ENCODE assay signal across 35 cellular contexts in genomic region chr3:190496859-190497258, GRCh38. TPM values are rescaled to one million over a fixed set of nuclear protein-coding genes. Genes with fewer than 3 reads are reported as not detected.
"Had no signal": no experiment of that assay in that cellular context is flagged by ENCODE, and none has a peak within 500 bp of the region (broad histone marks: within the 10 kb centered on the region; RNA-seq: fewer than 3 reads in every experiment).

No MANE protein-coding gene starts in this region.

- H3K4me1 Mint-ChIP-seq: naive thymus-derived CD8-positive, alpha-beta T cell had no signal

- H3K27ac Mint-ChIP-seq: naive thymus-derived CD8-positive, alpha-beta T cell; nephron progenitor cell; stimulated activated naive CD8-positive, alpha-beta T cell treated with anti-CD3 and anti-CD28 coated beads, Interleukin-15, amount 100 ng/mL, for 72 hours had no signal

- H3K4me2 ChIP-seq: hepatocyte, smooth muscle cell had no signal

- DNase-seq: colonic mucosa; dermis blood vessel endothelial cell; effector memory CD4-positive, alpha-beta T cell; esophagus squamous epithelium; kidney; left ventricle myocardium superior; lower lobe of right lung; naive thymus-derived CD8-positive, alpha-beta T cell; nephron progenitor cell; occipital lobe; ovary; posterior cingulate gyrus; psoas muscle; right lobe of liver; stimulated activated CD4-positive, alpha-beta T cell treated with anti-CD3 and anti-CD28 coated beads, Interleukin-12 subunit alpha, Interleukin-12 subunit beta, amount 100 ng/mL, for 4 hours; stimulated activated CD4-positive, alpha-beta T cell treated with anti-CD3 and anti-CD28 coated beads, Interleukin-1b, Interleukin-23, amount 100 ng/mL, for 48 hours; stimulated activated CD4-positive, alpha-beta T cell treated with anti-CD3 and anti-CD28 coated beads, Interleukin-4, amount 100 ng/mL, for 1 hour; stimulated activated CD8-positive, alpha-beta memory T cell treated with anti-CD3 and anti-CD28 coated beads, Interleukin-4, amount 100 ng/mL, for 48 hours; stimulated activated naive CD4-positive, alpha-beta T cell; stimulated activated naive CD8-positive, alpha-beta T cell treated with anti-CD3 and anti-CD28 coated beads, Interleukin-15, amount 100 ng/mL, for 72 hours; transverse colon; upper lobe of right lung; uterus had no signal

- H3K4me1 ChIP-seq: colonic mucosa, esophagus squamous epithelium, lower lobe of right lung, right lobe of liver, suprapubic skin, transverse colon, upper lobe of right lung, uterus had no signal

- H3K27ac ChIP-seq: colonic mucosa, esophagus squamous epithelium, hepatocyte, lower lobe of right lung, ovary, right lobe of liver, suprapubic skin, transverse colon, upper lobe of right lung, uterus had no signal

- H3K79me2 ChIP-seq: hepatocyte had no signal

- H3K36me3 ChIP-seq: colonic mucosa, esophagus squamous epithelium, lower lobe of right lung, ovary, right lobe of liver, suprapubic skin, transverse colon, upper lobe of right lung, uterus had no signal

- H3K4me3 Mint-ChIP-seq: naive thymus-derived CD8-positive, alpha-beta T cell; nephron progenitor cell; stimulated activated naive CD8-positive, alpha-beta T cell treated with anti-CD3 and anti-CD28 coated beads, Interleukin-15, amount 100 ng/mL, for 72 hours had no signal

- H3K4me3 ChIP-seq: colonic mucosa, esophagus squamous epithelium, hepatocyte, lower lobe of right lung, ovary, psoas muscle, right lobe of liver, smooth muscle cell, suprapubic skin, transverse colon, upper lobe of right lung, uterus had no signal

- H2AFZ ChIP-seq: hepatocyte had no signal

- H3K9me3 Mint-ChIP-seq: nephron progenitor cell; stimulated activated naive CD8-positive, alpha-beta T cell treated with anti-CD3 and anti-CD28 coated beads, Interleukin-15, amount 100 ng/mL, for 72 hours had no signal

- H3K9me3 ChIP-seq: colonic mucosa, esophagus squamous epithelium, lower lobe of right lung, ovary, psoas muscle, right lobe of liver, suprapubic skin, transverse colon, upper lobe of right lung, uterus had no signal

- H3K27me3 ChIP-seq: colonic mucosa, esophagus squamous epithelium, hepatocyte, ovary, right lobe of liver, suprapubic skin, upper lobe of right lung, uterus had no signal

- ATAC-seq: lower lobe of right lung; naive thymus-derived CD8-positive, alpha-beta T cell; right lobe of liver; stimulated activated naive CD8-positive, alpha-beta T cell treated with anti-CD3 and anti-CD28 coated beads, Interleukin-15, amount 100 ng/mL, for 72 hours; upper lobe of right lung had no signal

RNA-seq across cellular contexts. Expression of gene TMEM207, which starts 47.2 kb away (rescaled TPM):
- total RNA-seq: chondrocyte; colonic mucosa; dermis blood vessel endothelial cell; endothelial cell of umbilical vein; epithelial cell of proximal tubule; esophagus squamous epithelium; fibroblast of villous mesenchyme; frontal cortex; kidney; left ventricle myocardium superior; lower lobe of right lung; mesenteric fat pad; myocyte; naive thymus-derived CD8-positive, alpha-beta T cell; occipital lobe; ovary; psoas muscle; renal cortical epithelial cell; right lobe of liver; smooth muscle cell; suprapubic skin; transverse colon; upper lobe of right lung; uterus had no signal
- polyA plus RNA-seq: endothelial cell of umbilical vein; naive thymus-derived CD8-positive, alpha-beta T cell; ovary; psoas muscle; smooth muscle cell; thymus had no signal
